ENCODE assay signal across 1 cellular context in the genomic region with DNA sequence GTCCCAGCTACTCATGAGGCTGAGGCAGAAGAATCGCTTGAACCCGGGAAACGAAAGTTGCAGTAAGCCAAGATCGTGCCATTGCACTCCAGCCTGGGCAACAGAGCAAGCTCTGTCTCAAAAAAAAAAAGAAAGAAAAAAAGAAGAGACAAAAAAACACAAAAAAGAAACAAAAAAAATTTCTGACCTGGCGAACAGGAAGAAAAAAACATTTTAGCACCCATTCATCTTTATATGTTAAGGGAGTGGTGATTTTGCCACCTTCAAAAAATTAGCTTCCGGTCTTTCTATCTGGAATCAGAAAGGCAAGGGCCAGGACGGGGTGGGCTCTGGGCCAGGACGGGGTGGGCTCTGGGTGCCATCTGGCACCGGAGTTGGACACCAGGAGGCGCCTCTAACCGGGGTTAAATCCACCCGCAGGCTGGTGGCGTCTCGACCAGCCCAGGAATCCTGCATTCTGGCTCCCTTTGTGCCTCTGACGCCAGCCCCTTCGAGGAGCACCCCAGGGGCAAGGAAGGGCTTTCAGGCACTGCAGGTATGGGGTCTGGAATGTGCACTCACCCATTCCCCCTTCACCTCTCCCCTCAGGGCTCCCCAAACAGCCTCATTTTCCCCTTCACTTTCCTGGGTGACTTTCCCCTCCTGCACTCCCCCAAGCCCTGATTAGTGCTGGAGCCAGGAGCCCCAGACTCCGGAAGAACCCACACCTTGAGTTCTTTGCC.
TF ChIP-seq lines count a peak whose summit lies in the region.

No MANE protein-coding gene starts in this region.

TF ChIP-seq in WTC11, 78 proteins besides CTCF, POLR2A, EP300 and RAD21 (continued from another document):
- TF ChIP-seq, protein P1, sequence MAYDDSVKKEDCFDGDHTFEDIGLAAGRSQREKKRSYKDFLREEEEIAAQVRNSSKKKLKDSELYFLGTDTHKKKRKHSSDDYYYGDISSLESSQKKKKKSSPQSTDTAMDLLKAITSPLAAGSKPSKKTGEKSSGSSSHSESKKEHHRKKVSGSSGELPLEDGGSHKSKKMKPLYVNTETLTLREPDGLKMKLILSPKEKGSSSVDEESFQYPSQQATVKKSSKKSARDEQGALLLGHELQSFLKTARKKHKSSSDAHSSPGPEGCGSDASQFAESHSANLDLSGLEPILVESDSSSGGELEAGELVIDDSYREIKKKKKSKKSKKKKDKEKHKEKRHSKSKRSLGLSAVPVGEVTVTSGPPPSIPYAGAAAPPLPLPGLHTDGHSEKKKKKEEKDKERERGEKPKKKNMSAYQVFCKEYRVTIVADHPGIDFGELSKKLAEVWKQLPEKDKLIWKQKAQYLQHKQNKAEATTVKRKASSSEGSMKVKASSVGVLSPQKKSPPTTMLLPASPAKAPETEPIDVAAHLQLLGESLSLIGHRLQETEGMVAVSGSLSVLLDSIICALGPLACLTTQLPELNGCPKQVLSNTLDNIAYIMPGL (CRISPR knock-in tag; IDR thresholded peaks at IDR 0.05) = no peak
- TF ChIP-seq RELA (CRISPR knock-in tag; IDR thresholded peaks at IDR 0.05; ENCODE audit: borderline replicate concordance) (no peak), SP1 (CRISPR knock-in tag; conservative IDR thresholded peaks at IDR 0.05) (0 out of 2 replicates have a peak, but pooled peaks have one; percentile 11), ATF1 (CRISPR knock-in tag; IDR thresholded peaks at IDR 0.05) (no peak)
